In genomic region chr2:241546771-241547498, GRCh38 we compare ENCODE assay signal across 1 cellular context.
TF ChIP-seq lines count a peak whose summit lies in the region.

No MANE protein-coding gene starts in this region.

TF ChIP-seq in HepG2, 621 proteins besides CTCF, POLR2A, EP300 and RAD21 (continued from another document and continues in another):
- TF ChIP-seq ASH2L (IDR thresholded peaks at IDR 0.05; ENCODE audit: insufficient read length, low read depth, low read length) = peak; percentile 33
- no peak for TF ChIP-seq FOXP1 (IDR thresholded peaks at IDR 0.05)
- no peak for TF ChIP-seq FOXP1 (CRISPR knock-in tag; IDR thresholded peaks at IDR 0.05)
- TF ChIP-seq ZNF280D (CRISPR knock-in tag; IDR thresholded peaks at IDR 0.05) = no peak
- peak; percentile 64; the same call in 1 of the 2 replicates for TF ChIP-seq ZFX (CRISPR knock-in tag; IDR thresholded peaks at IDR 0.05; ENCODE audit: low read depth)
- no peak for TF ChIP-seq MED8 (CRISPR knock-in tag; IDR thresholded peaks at IDR 0.05; ENCODE audit: insufficient replicate concordance)
- peak; percentile 62; the same call in 1 of the 2 replicates for TF ChIP-seq ZNF788 (CRISPR knock-in tag; IDR thresholded peaks at IDR 0.05; ENCODE audit: borderline replicate concordance)
- TF ChIP-seq NFKB2 (CRISPR knock-in tag; IDR thresholded peaks at IDR 0.05; ENCODE audit: borderline replicate concordance) = peak; percentile 55; the same call in 1 of the 2 replicates
- peak; percentile 82 for TF ChIP-seq ATF2 (CRISPR knock-in tag; IDR thresholded peaks at IDR 0.05)
- no peak for TF ChIP-seq ZNF383 (CRISPR knock-in tag; IDR thresholded peaks at IDR 0.05; ENCODE audit: borderline replicate concordance)
- no peak for TF ChIP-seq ZSCAN9 (CRISPR knock-in tag; IDR thresholded peaks at IDR 0.05; ENCODE audit: borderline replicate concordance)
- peak; percentile 68; the same call in 1 of the 2 replicates for TF ChIP-seq ARNT2 (CRISPR knock-in tag; IDR thresholded peaks at IDR 0.05; ENCODE audit: low read depth)
- TF ChIP-seq HIC2 (CRISPR knock-in tag; IDR thresholded peaks at IDR 0.05; ENCODE audit: low read depth) = peak; percentile 67; the same call in 1 of the 2 replicates
- peak; percentile 86; the same call in 1 of the 2 replicates for TF ChIP-seq ZFP41 (CRISPR knock-in tag; IDR thresholded peaks at IDR 0.05; ENCODE audit: borderline replicate concordance)
- no peak for TF ChIP-seq DR1 (CRISPR knock-in tag; IDR thresholded peaks at IDR 0.05)
- TF ChIP-seq TBP (CRISPR knock-in tag; IDR thresholded peaks at IDR 0.05) = no peak
- 0 out of 2 replicates have a peak, but pooled peaks have one; percentile 18 for TF ChIP-seq ZBTB33 (CRISPR knock-in tag; IDR thresholded peaks at IDR 0.05)
- TF ChIP-seq NFE2L2 (IDR thresholded peaks at IDR 0.05; ENCODE audit: low read length) = no peak
- TF ChIP-seq ZBTB34 (CRISPR knock-in tag; IDR thresholded peaks at IDR 0.05) = no peak
- 0 out of 2 replicates have a peak, but pooled peaks have one; percentile 16 for TF ChIP-seq CREB1 (IDR thresholded peaks at IDR 0.05)
- TF ChIP-seq CREB1 (CRISPR knock-in tag; IDR thresholded peaks at IDR 0.05) = no peak; the same call in 1 of the 2 replicates
- TF ChIP-seq ZHX1 (CRISPR knock-in tag; IDR thresholded peaks at IDR 0.05; ENCODE audit: low read depth) = no peak
- peak; percentile 96 for TF ChIP-seq JUN (CRISPR knock-in tag; IDR thresholded peaks at IDR 0.05)
- TF ChIP-seq FOXK2 (IDR thresholded peaks at IDR 0.05) = no peak
- TF ChIP-seq KLF12 (CRISPR knock-in tag; IDR thresholded peaks at IDR 0.05; ENCODE audit: borderline replicate concordance) = no peak
- TF ChIP-seq SMYD3 (CRISPR knock-in tag; IDR thresholded peaks at IDR 0.05) = no peak; the same call in 1 of the 2 replicates
- no peak for TF ChIP-seq NFIB (CRISPR knock-in tag; IDR thresholded peaks at IDR 0.05; ENCODE audit: borderline replicate concordance)
- peak; percentile 83 for TF ChIP-seq JUND (CRISPR knock-in tag; IDR thresholded peaks at IDR 0.05)
- peak; percentile 79 for TF ChIP-seq MXD3 (CRISPR knock-in tag; IDR thresholded peaks at IDR 0.05)
- TF ChIP-seq POGK (CRISPR knock-in tag; conservative IDR thresholded peaks at IDR 0.05) = peak; percentile 55; the same call in 1 of the 2 replicates
- TF ChIP-seq ZNF768 (CRISPR knock-in tag; IDR thresholded peaks at IDR 0.05) = peak; percentile 72; the same call in 1 of the 2 replicates
- no peak for TF ChIP-seq ZBTB42 (CRISPR knock-in tag; IDR thresholded peaks at IDR 0.05)
- TF ChIP-seq TRAFD1 (CRISPR knock-in tag; IDR thresholded peaks at IDR 0.05; ENCODE audit: borderline replicate concordance) = no peak
- peak; percentile 93; the same call in 1 of the 2 replicates for TF ChIP-seq ZNF605 (CRISPR knock-in tag; IDR thresholded peaks at IDR 0.05)
- no peak for TF ChIP-seq TARDBP (CRISPR knock-in tag; IDR thresholded peaks at IDR 0.05)
- TF ChIP-seq ZNF687 (CRISPR knock-in tag; IDR thresholded peaks at IDR 0.05) = peak; percentile 98
- TF ChIP-seq ZNF17 (CRISPR knock-in tag; IDR thresholded peaks at IDR 0.05) = no peak
